Comparison of ENCODE assay signal across 1 cellular context in genomic region chr1:109283748-109284600, GRCh38.
TF ChIP-seq lines count a peak whose summit lies in the region.

No MANE protein-coding gene starts in this region.

TF ChIP-seq in K562, 482 proteins besides CTCF, POLR2A, EP300 and RAD21 (continued from another document and continues in another):
- TF ChIP-seq CLOCK (CRISPR knock-in tag; IDR thresholded peaks at IDR 0.05; ENCODE audit: borderline replicate concordance) (no peak), TSHZ1 (CRISPR knock-in tag; IDR thresholded peaks at IDR 0.05) (no peak), DPF2 (IDR thresholded peaks at IDR 0.05) (no peak; the same call in 1 of the 2 replicates), ZNF431 (CRISPR knock-in tag; IDR thresholded peaks at IDR 0.05) (no peak), THRB (CRISPR knock-in tag; conservative IDR thresholded peaks at IDR 0.05) (no peak), ATF6 (CRISPR knock-in tag; IDR thresholded peaks at IDR 0.05) (no peak; the same call in 1 of the 2 replicates), GTF2A2 (tag; IDR thresholded peaks at IDR 0.05) (no peak), NFE2 (IDR thresholded peaks at IDR 0.05; ENCODE audit: low read depth) (no peak), NUFIP1 (IDR thresholded peaks at IDR 0.05; ENCODE audit: partially characterized antibody) (no peak), LCOR (CRISPR knock-in tag; IDR thresholded peaks at IDR 0.05) (no peak; the same call in 1 of the 2 replicates), PURB (CRISPR knock-in tag; IDR thresholded peaks at IDR 0.05; ENCODE audit: low read depth) (no peak), RCOR1 (IDR thresholded peaks at IDR 0.05; ENCODE audit: borderline replicate concordance in 1 of 2, low read depth in 2 of 2, low read length in 2 of 2) (no peak), RBM34 (IDR thresholded peaks at IDR 0.05; ENCODE audit: borderline replicate concordance, insufficient read depth, low read length) (no peak), ZNF592 (IDR thresholded peaks at IDR 0.05) (peak; percentile 76), DNMT1 (IDR thresholded peaks at IDR 0.05) (0 out of 2 replicates have a peak, but pooled peaks have one; percentile 16), ZNF639 (CRISPR knock-in tag; conservative IDR thresholded peaks at IDR 0.05 in 1 of 2, IDR thresholded peaks at IDR 0.05 in 1 of 2) (0 out of 4 replicates have a peak, but pooled peaks of 1 of the 2 experiments have one; percentile 1), ZNF644 (tag; IDR thresholded peaks at IDR 0.05; ENCODE audit: low read depth) (peak; percentile 57; the same call in 1 of the 2 replicates), SETDB1 (IDR thresholded peaks at IDR 0.05; ENCODE audit: low read length) (no peak), NR2C1 (IDR thresholded peaks at IDR 0.05) (no peak), NR2C1 (tag; IDR thresholded peaks at IDR 0.05) (peak; percentile 27), ZNF584 (CRISPR knock-in tag; IDR thresholded peaks at IDR 0.05; ENCODE audit: low read depth) (peak; percentile 71; the same call in 1 of the 2 replicates), ARID4B (CRISPR knock-in tag; IDR thresholded peaks at IDR 0.05) (no peak), PKNOX1 (IDR thresholded peaks at IDR 0.05) (no peak), RFX7 (CRISPR knock-in tag; IDR thresholded peaks at IDR 0.05) (no peak), SMAD3 (CRISPR knock-in tag; conservative IDR thresholded peaks at IDR 0.05) (no peak), ZNF79 (CRISPR knock-in tag; IDR thresholded peaks at IDR 0.05; ENCODE audit: low read depth) (no peak), ZNF444 (CRISPR knock-in tag; IDR thresholded peaks at IDR 0.05) (no peak), ZNF175 (CRISPR knock-in tag; IDR thresholded peaks at IDR 0.05; ENCODE audit: low read depth) (no peak), BDP1 (IDR thresholded peaks at IDR 0.05; ENCODE audit: insufficient read depth, insufficient read length) (no peak), DLX4 (CRISPR knock-in tag; IDR thresholded peaks at IDR 0.05) (no peak), ATF1 (CRISPR knock-in tag; IDR thresholded peaks at IDR 0.05) (no peak), ATF1 (tag; IDR thresholded peaks at IDR 0.05) (peak; percentile 3; the same call in 1 of the 2 replicates), KDM4B (IDR thresholded peaks at IDR 0.05; ENCODE audit: borderline replicate concordance in 2 of 2, low read depth in 1 of 2) (no peak), NBN (IDR thresholded peaks at IDR 0.05; ENCODE audit: low read depth) (no peak), TOE1 (IDR thresholded peaks at IDR 0.05; ENCODE audit: borderline replicate concordance) (0 out of 2 replicates have a peak, but pooled peaks have one; percentile 2), TOE1 (CRISPR knock-in tag; IDR thresholded peaks at IDR 0.05; ENCODE audit: borderline replicate concordance, low read depth) (no peak), NR4A1 (CRISPR knock-in tag; IDR thresholded peaks at IDR 0.05) (no peak), NR4A1 (tag; IDR thresholded peaks at IDR 0.05) (no peak), ZKSCAN8 (CRISPR knock-in tag; IDR thresholded peaks at IDR 0.05) (no peak)
